In the genomic region with DNA sequence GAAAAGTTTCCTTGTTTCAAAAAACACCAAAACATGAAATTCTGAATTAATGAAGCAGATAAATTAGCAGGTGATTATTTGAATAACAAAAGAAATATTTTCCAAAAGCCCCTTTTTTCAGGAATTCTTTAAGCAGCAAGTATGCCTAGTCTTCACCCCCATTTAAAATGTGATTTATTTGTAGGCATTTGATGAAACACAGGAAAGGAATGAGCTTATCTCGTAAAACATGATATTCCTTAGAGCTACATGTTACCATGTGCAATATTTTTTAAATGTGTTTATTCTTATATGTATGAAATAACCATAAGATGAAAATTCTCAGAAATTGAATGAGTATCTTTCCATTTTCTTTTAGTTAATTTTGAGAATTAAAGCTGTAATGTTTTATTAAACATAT, we compare ENCODE assay signal across 27 cellular contexts.
"Had no signal": no experiment of that assay in that cellular context is flagged by ENCODE, and none has a peak within 500 bp of the region (broad histone marks: within the 10 kb centered on the region; RNA-seq: fewer than 3 reads in every experiment).

No MANE protein-coding gene starts in this region.

- H3K4me1 Mint-ChIP-seq: activated CD4-positive, alpha-beta T cell treated with anti-CD3 and anti-CD28 coated beads, Interleukin-2, amount 10 ng/mL, durations not matched to agents 7 days and 5 days; activated CD8-positive, alpha-beta memory T cell treated with anti-CD3 and anti-CD28 coated beads, Interleukin-2, amount 10 ng/mL, durations not matched to agents 7 days and 5 days had no signal

- H3K9me3 Mint-ChIP-seq: activated CD4-positive, alpha-beta T cell treated with anti-CD3 and anti-CD28 coated beads, Interleukin-2, amount 10 ng/mL, durations not matched to agents 7 days and 5 days; activated CD8-positive, alpha-beta T cell treated with anti-CD3 and anti-CD28 coated beads for 36 hours; activated naive CD4-positive, alpha-beta T cell treated with anti-CD3 and anti-CD28 coated beads, Interleukin-2, amount 50 U/mL, for 72 hours; activated T-helper 2 cell treated with anti-CD3 and anti-CD28 coated beads, Interferon-gamma antibody, Interleukin-2, Interleukin-4, amounts not matched to agents 10 μg/mL and 5 μg/mL and 100 μg/mL, durations not matched to agents 14 hours and 24 hours and 36 hours; brain; effector memory CD8-positive, alpha-beta T cell; nephron; T-helper 2 cell treated with Interferon-gamma antibody and Interleukin-4, amounts not matched to agents 5 μg/mL and 100 μg/mL, for 36 hours had no signal

- H3K4me3 Mint-ChIP-seq: activated CD4-positive, alpha-beta T cell treated with anti-CD3 and anti-CD28 coated beads, Interleukin-2, amount 10 ng/mL, durations not matched to agents 7 days and 5 days; activated CD8-positive, alpha-beta memory T cell treated with anti-CD3 and anti-CD28 coated beads, Interleukin-2, amount 10 ng/mL, durations not matched to agents 7 days and 5 days; activated CD8-positive, alpha-beta T cell treated with anti-CD3 and anti-CD28 coated beads for 36 hours; brain; effector memory CD8-positive, alpha-beta T cell; nephron; T-helper 2 cell treated with Interferon-gamma antibody and Interleukin-4, amounts not matched to agents 5 μg/mL and 100 μg/mL, for 36 hours had no signal

- H3K36me3 ChIP-seq: cardiac muscle cell, heart right ventricle, left lung, lower lobe of right lung, transverse colon, uterus had no signal

- H3K36me3 Mint-ChIP-seq: activated CD8-positive, alpha-beta memory T cell treated with anti-CD3 and anti-CD28 coated beads, Interleukin-2, amount 10 ng/mL, durations not matched to agents 7 days and 5 days; activated naive CD4-positive, alpha-beta T cell treated with anti-CD3 and anti-CD28 coated beads, Interleukin-2, amount 50 U/mL, for 72 hours; brain had no signal

- ATAC-seq: activated CD8-positive, alpha-beta memory T cell treated with anti-CD3 and anti-CD28 coated beads, Interleukin-2, amount 10 ng/mL, durations not matched to agents 7 days and 5 days; activated CD8-positive, alpha-beta T cell treated with anti-CD3 and anti-CD28 coated beads for 36 hours; activated naive CD4-positive, alpha-beta T cell treated with anti-CD3 and anti-CD28 coated beads, Interleukin-2, amount 50 U/mL, for 72 hours; effector memory CD8-positive, alpha-beta T cell; foreskin keratinocyte; left lung; lower lobe of right lung had no signal

- H3K27ac ChIP-seq: cardiac muscle cell, foreskin keratinocyte, heart right ventricle, left lung, lower lobe of right lung, testis, transverse colon, uterus, VCaP had no signal

- H3K4me3 ChIP-seq: cardiac muscle cell, heart right ventricle, left lung, lower lobe of right lung, testis, transverse colon, uterus had no signal

- H3K27ac Mint-ChIP-seq: activated CD8-positive, alpha-beta memory T cell treated with anti-CD3 and anti-CD28 coated beads, Interleukin-2, amount 10 ng/mL, durations not matched to agents 7 days and 5 days; activated CD8-positive, alpha-beta T cell treated with anti-CD3 and anti-CD28 coated beads for 36 hours; activated naive CD4-positive, alpha-beta T cell treated with anti-CD3 and anti-CD28 coated beads, Interleukin-2, amount 50 U/mL, for 72 hours; activated T-helper 2 cell treated with anti-CD3 and anti-CD28 coated beads, Interferon-gamma antibody, Interleukin-2, Interleukin-4, amounts not matched to agents 10 μg/mL and 5 μg/mL and 100 μg/mL, durations not matched to agents 14 hours and 24 hours and 36 hours; nephron; T-helper 2 cell treated with Interferon-gamma antibody and Interleukin-4, amounts not matched to agents 5 μg/mL and 100 μg/mL, for 36 hours had no signal

- H3K4me1 ChIP-seq: left lung, lower lobe of right lung, testis, transverse colon, uterus had no signal

- DNase-seq: activated CD4-positive, alpha-beta T cell treated with anti-CD3 and anti-CD28 coated beads for 1 hour; activated CD4-positive, alpha-beta T cell treated with anti-CD3 and anti-CD28 coated beads, Interleukin-2, amount 10 ng/mL, durations not matched to agents 7 days and 5 days; activated CD8-positive, alpha-beta memory T cell treated with anti-CD3 and anti-CD28 coated beads, Interleukin-2, amount 10 ng/mL, durations not matched to agents 7 days and 5 days; activated CD8-positive, alpha-beta T cell treated with anti-CD3 and anti-CD28 coated beads for 36 hours; activated T-cell treated with anti-CD3 and anti-CD28 coated beads, Interleukin-2, amount 50 U/mL, for 48 hours; aorta; cortex of kidney; effector memory CD8-positive, alpha-beta T cell; heart right ventricle; left lung; lower lobe of right lung; mesenchymal stem cell; posterior cingulate gyrus; stimulated activated CD4-positive, alpha-beta T cell treated with anti-CD3 and anti-CD28 coated beads, Interleukin-2, amount 100 ng/mL, for 48 hours; stimulated activated naive CD4-positive, alpha-beta T cell treated with Interleukin-2 at 50 U/mL for 16 hours; T-helper 1 cell; testis; transverse colon; uterus had no signal

- H3K9me3 ChIP-seq: heart right ventricle, left lung, lower lobe of right lung, testis, transverse colon, uterus had no signal

- H3K27me3 Mint-ChIP-seq: activated CD8-positive, alpha-beta T cell treated with anti-CD3 and anti-CD28 coated beads for 36 hours; effector memory CD8-positive, alpha-beta T cell had no signal

- H3K27me3 ChIP-seq: cardiac muscle cell, foreskin keratinocyte, heart right ventricle, left lung, testis, transverse colon, uterus had no signal
